ENCODE assay signal across 8 cellular contexts in genomic region chr1:223726380-223727001, GRCh38. TPM values are rescaled to one million over a fixed set of nuclear protein-coding genes. Genes with fewer than 3 reads are reported as not detected.
DNase-seq lines count a peak whose midpoint lies in the region; ATAC-seq, FAIRE-seq and TF ChIP-seq lines count a peak whose summit lies in the region.

No MANE protein-coding gene starts in this region.

- TF ChIP-seq CTCF in neural crest cell (conservative IDR thresholded peaks at IDR 0.05), result no peak

- peak overlapping the region; percentile 96 for H3K27ac Mint-ChIP-seq in neural crest cell (ENCODE audit: unreplicated experiment)

- DNase-seq in GM18507 (ENCODE audit: extremely low spot score, insufficient read length, low read depth) (peak; percentile 73), NK-92 (lab: John Stamatoyannopoulos, UW; ENCODE audit: unreplicated experiment) (peak; percentile 42), activated T-cell treated with anti-CD3 and anti-CD28 coated beads for 24 hours (ENCODE audit: low read depth) (peak; percentile 90), neural crest cell (ENCODE audit: low read depth, low spot score) (peak; percentile 8), substantia nigra (lab: John Stamatoyannopoulos, UW) (peak in 18 of 49 donors; percentile 18 to 77 (median 42)), NCI-H2029 (lab: John Stamatoyannopoulos, UW) (no peak)

- H3K27me3 Mint-ChIP-seq in neural crest cell (ENCODE audit: low read depth), result no peaks in the 10 kb centered on the region

- FAIRE-seq in GM18507 (lab: Jason Lieb, UNC), result peak; percentile 91

- H3K4me3 Mint-ChIP-seq in neural crest cell, result no peak overlapping the region

- no peak overlapping the region for H3K4me3 ChIP-seq in esophagus (ENCODE audit: low read depth in 1 of 2, low read length in 2 of 2)

- H3K4me1 Mint-ChIP-seq in neural crest cell, result peaks cover 19% of the 10 kb centered on the region

- no peaks in the 10 kb centered on the region for H3K9me3 ChIP-seq in esophagus (ENCODE audit: control insufficient read depth in 2 of 2, insufficient read depth in 1 of 2, low read depth in 1 of 2, low read length in 1 of 2)

- H3K27ac ChIP-seq in esophagus (ENCODE audit: low read depth in 2 of 2, low read length in 1 of 2), result peak overlapping the region; percentile 63 to 80
- peak overlapping the region; percentile 30 for H3K27ac ChIP-seq in substantia nigra (ENCODE audit: low read depth, low read length, poor library complexity, severe bottlenecking)

- H3K27me3 ChIP-seq in esophagus (ENCODE audit: control insufficient read depth in 1 of 2, insufficient read depth in 2 of 2, low read length in 2 of 2), result no peaks in the 10 kb centered on the region

- peaks cover 33% of the 10 kb centered on the region for H3K36me3 Mint-ChIP-seq in neural crest cell (ENCODE audit: low read depth)

- 20 to 44% methylated on average over 9 of the region's 9 CpGs for WGBS in esophagus, 2 donors

- peaks cover 3 to 26% of the 10 kb centered on the region in 2 donors for H3K36me3 ChIP-seq in esophagus (ENCODE audit: control insufficient read depth in 2 of 2, insufficient read depth in 2 of 2, low read length in 1 of 2)

- ATAC-seq in HG02798 (IDR thresholded peaks at IDR 0.05; ENCODE audit: poor library complexity, unreplicated experiment), result peak; percentile 94

- H3K4me1 ChIP-seq in esophagus (ENCODE audit: control insufficient read depth in 2 of 2, insufficient read depth in 2 of 2, low read length in 1 of 2), result peaks cover 14 to 21% of the 10 kb centered on the region in 2 donors

- H3K9me3 Mint-ChIP-seq in neural crest cell, result no peaks in the 10 kb centered on the region

RNA-seq across cellular contexts. Expression of gene CAPN2, which starts 14.2 kb away (rescaled TPM):
- polyA plus RNA-seq in esophagus, result 100 to 1,000 TPM in 1 of 2 donors, 10 to 100 TPM in 1; 89.8 to 159 TPM
- total RNA-seq in neural crest cell, result 95.0 and 98.6 TPM in 2 replicates
